Comparison of ENCODE assay signal across 8 cellular contexts in the genomic region with DNA sequence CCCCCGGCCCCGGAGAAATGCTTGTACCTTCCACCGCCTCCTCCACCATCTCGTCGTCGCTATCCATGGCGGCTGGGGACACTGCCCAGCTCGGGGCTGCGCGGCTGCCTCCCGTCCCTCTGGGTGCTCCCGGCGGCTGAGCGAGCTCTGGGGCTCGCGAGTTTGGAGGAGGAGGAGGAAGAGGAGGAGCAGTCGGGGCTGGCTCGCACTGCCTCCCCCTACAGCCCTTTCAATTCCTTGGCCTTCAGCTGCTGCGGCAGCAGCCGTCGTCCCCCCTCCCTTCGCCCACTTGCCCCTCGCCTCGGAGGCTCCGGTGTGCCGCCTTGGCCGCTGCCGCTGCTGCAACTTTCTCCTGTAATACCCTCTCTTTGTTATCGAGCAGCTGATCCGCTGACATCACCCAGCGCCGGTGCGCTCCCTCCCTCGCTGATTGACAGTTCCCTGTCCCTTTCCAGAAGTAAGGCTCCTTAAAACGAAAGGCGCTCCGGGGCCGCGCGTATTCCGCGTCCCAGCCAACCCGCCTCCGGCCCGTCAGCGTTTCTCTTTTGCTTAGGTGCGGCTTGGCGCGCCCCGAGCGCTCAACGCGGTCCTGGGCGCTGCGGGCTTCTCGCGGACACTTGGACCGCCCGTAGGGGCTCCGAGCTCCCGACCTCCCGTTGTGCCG. TPM values are rescaled to one million over a fixed set of nuclear protein-coding genes. Genes with fewer than 3 reads are reported as not detected.
DNase-seq lines count a peak whose midpoint lies in the region; ATAC-seq and TF ChIP-seq lines count a peak whose summit lies in the region.

Gene SETD7, minus strand, starts transcription at position 149 of the 664 bp plus-strand sequence. Its CDS starts 82 bp downstream, at position 67.

- ATAC-seq in GM21515 (IDR thresholded peaks at IDR 0.05; ENCODE audit: unreplicated experiment) (peak; percentile 35), foreskin keratinocyte (peak; percentile 71)

- H4K20me1 ChIP-seq in neural cell (ENCODE audit: insufficient read depth) = no peaks in the 10 kb centered on the region

- no peaks in the 10 kb centered on the region for H3K9me2 ChIP-seq in neural cell (ENCODE audit: insufficient read depth, low read length)

- H3K4me1 ChIP-seq in SJSA1 (replicated peaks) (peaks cover 19% of the 10 kb centered on the region), foreskin keratinocyte (peaks cover 10% of the 10 kb centered on the region)

- H2AFZ ChIP-seq in neural cell (ENCODE audit: low read depth, low read length) = peak within 1 kb of the TSS; percentile 92

- TF ChIP-seq RAD21 in neural cell (conservative IDR thresholded peaks at IDR 0.05) = no peak

- H3K9ac ChIP-seq in neural cell (ENCODE audit: low read length) = peak within 1 kb of the TSS; percentile 92

- TF ChIP-seq CTCF in foreskin keratinocyte (conservative IDR thresholded peaks at IDR 0.05) (no peak), neural cell (IDR thresholded peaks at IDR 0.05; ENCODE audit: poor library complexity, severe bottlenecking) (no peak), subcutaneous adipose tissue (IDR thresholded peaks at IDR 0.05; ENCODE audit: low read depth) (no peak)

- H3K4me3 ChIP-seq in SJSA1 (peak within 1 kb of the TSS; percentile 94), neural cell (ENCODE audit: low read length) (peak within 1 kb of the TSS; percentile 95)

- peaks cover 29% of the 10 kb centered on the region for H3K79me2 ChIP-seq in neural cell (replicated peaks; ENCODE audit: insufficient read depth, low read length)

- H3K9me3 ChIP-seq in SJSA1 (replicated peaks) (no peaks in the 10 kb centered on the region; the same call in 1 of the 2 replicates), neural cell (ENCODE audit: low read length) (no peaks in the 10 kb centered on the region)

- H3K36me3 ChIP-seq in SJSA1 (peaks cover 7% of the 10 kb centered on the region), neural cell (ENCODE audit: insufficient read depth, low read length) (no peaks in the 10 kb centered on the region)

- H3K27me3 ChIP-seq in SJSA1 (replicated peaks) (peaks cover 26% of the 10 kb centered on the region), foreskin keratinocyte (peaks cover 37% of the 10 kb centered on the region), neural cell (ENCODE audit: insufficient read depth, low read depth, low read length) (peaks cover 23% of the 10 kb centered on the region)

- H3K4me2 ChIP-seq in neural cell (ENCODE audit: low read length) = peak within 1 kb of the TSS; percentile 92

- peaks cover 2% of the 10 kb centered on the region for H3F3A ChIP-seq in neural cell (ENCODE audit: insufficient read depth, low read length, poor library complexity, severe bottlenecking)

- DNase-seq in CD1c-positive myeloid dendritic cell (ENCODE audit: extremely low spot score) (peak; percentile 84), Kasumi-1 (lab: John Stamatoyannopoulos, UW) (peak; percentile 61 to 89), SJSA1 (ENCODE audit: low read depth in 1 of 2, low spot score in 2 of 2) (peak; percentile 72 to 84), foreskin keratinocyte (peak; percentile 66 to 84)
- peak; percentile 69 for DNase-seq in activated naive CD4-positive, alpha-beta T cell treated with Interleukin-2 at 50 U/mL for 16 hours

- no peak for TF ChIP-seq EP300 in neural cell (conservative IDR thresholded peaks at IDR 0.05; ENCODE audit: poor library complexity, severe bottlenecking)

- H3K27ac ChIP-seq in SJSA1 (peak within 1 kb of the TSS; percentile 83), foreskin keratinocyte (peak within 1 kb of the TSS; percentile 78), neural cell (ENCODE audit: low read length) (peak within 1 kb of the TSS; percentile 81)

TF ChIP-seq in neural cell, 6 proteins besides CTCF, POLR2A, EP300 and RAD21:
- TF ChIP-seq MXI1 (conservative IDR thresholded peaks at IDR 0.05; ENCODE audit: poor library complexity, severe bottlenecking) (no peak), SMC3 (conservative IDR thresholded peaks at IDR 0.05; ENCODE audit: poor library complexity) (no peak), POLR2AphosphoS5 (IDR thresholded peaks at IDR 0.05) (peak; percentile 79), EZH2 (IDR thresholded peaks at IDR 0.05; ENCODE audit: borderline replicate concordance, insufficient read depth, low read length, poor library complexity, severe bottlenecking) (no peak), TAF1 (IDR thresholded peaks at IDR 0.05; ENCODE audit: low read depth) (peak; percentile 32)
- TF ChIP-seq, protein P1, sequence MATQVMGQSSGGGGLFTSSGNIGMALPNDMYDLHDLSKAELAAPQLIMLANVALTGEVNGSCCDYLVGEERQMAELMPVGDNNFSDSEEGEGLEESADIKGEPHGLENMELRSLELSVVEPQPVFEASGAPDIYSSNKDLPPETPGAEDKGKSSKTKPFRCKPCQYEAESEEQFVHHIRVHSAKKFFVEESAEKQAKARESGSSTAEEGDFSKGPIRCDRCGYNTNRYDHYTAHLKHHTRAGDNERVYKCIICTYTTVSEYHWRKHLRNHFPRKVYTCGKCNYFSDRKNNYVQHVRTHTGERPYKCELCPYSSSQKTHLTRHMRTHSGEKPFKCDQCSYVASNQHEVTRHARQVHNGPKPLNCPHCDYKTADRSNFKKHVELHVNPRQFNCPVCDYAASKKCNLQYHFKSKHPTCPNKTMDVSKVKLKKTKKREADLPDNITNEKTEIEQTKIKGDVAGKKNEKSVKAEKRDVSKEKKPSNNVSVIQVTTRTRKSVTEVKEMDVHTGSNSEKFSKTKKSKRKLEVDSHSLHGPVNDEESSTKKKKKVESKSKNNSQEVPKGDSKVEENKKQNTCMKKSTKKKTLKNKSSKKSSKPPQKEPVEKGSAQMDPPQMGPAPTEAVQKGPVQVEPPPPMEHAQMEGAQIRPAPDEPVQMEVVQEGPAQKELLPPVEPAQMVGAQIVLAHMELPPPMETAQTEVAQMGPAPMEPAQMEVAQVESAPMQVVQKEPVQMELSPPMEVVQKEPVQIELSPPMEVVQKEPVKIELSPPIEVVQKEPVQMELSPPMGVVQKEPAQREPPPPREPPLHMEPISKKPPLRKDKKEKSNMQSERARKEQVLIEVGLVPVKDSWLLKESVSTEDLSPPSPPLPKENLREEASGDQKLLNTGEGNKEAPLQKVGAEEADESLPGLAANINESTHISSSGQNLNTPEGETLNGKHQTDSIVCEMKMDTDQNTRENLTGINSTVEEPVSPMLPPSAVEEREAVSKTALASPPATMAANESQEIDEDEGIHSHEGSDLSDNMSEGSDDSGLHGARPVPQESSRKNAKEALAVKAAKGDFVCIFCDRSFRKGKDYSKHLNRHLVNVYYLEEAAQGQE (IDR thresholded peaks at IDR 0.05; ENCODE audit: borderline replicate concordance) = no peak

RNA-seq across cellular contexts. Expression of gene SETD7, which starts in this region (rescaled TPM):
- 13.5 and 22.9 TPM in 2 replicates for total RNA-seq in SJSA1 (2014; rRNA removed; shearing (Covaris generic))
- total RNA-seq in foreskin keratinocyte = 30.9 and 32.0 TPM in 2 replicates
- 7.3 and 8.2 TPM in 2 replicates for polyA plus RNA-seq in foreskin keratinocyte
- polyA plus RNA-seq in neural cell = 12.0 and 20.9 TPM in 2 replicates
- polyA minus RNA-seq in neural cell = 37.0 and 43.5 TPM in 2 replicates
- total RNA-seq in subcutaneous adipose tissue = 100 to 1,000 TPM in 2 of 4 donors, 10 to 100 TPM in 2; 84.2 to 118 (median 99.4) TPM

Comparison
In these comparisons a context has a peak if more than half of its experiments do, and no peak if none do; other contexts are left out.
1. Peak in every context shown above with its lines: DNase-seq, ATAC-seq, H3K4me3 ChIP-seq and H3K27ac ChIP-seq.